Comparison of ENCODE assay signal across 14 cellular contexts in genomic region chr4:108991929-108992328, GRCh38.
A peak's percentile ranks its signal among the peaks of the same experiment; 100 is the strongest.
DNase-seq lines count a peak whose midpoint lies in the region; ATAC-seq and TF ChIP-seq lines count a peak whose summit lies in the region.
"Had no signal": no experiment of that assay in that cellular context is flagged by ENCODE, and none has a peak within 500 bp of the region (broad histone marks: within the 10 kb centered on the region; RNA-seq: fewer than 3 reads in every experiment).

No MANE protein-coding gene starts in this region.

- no peak overlapping the region for H3K27ac ChIP-seq in HEK293 (ENCODE audit: extremely low read depth, low read depth, low read length)

- peaks cover 16% of the 10 kb centered on the region for H3K27me3 Mint-ChIP-seq in activated CD4-positive, alpha-beta memory T cell treated with anti-CD3 and anti-CD28 coated beads, Interleukin-2, amount 10 ng/mL, durations not matched to agents 7 days and 5 days

- no peak for ATAC-seq in HG03039 (IDR thresholded peaks at IDR 0.05; ENCODE audit: unreplicated experiment)
- no peak for ATAC-seq in GM21737 (IDR thresholded peaks at IDR 0.05; ENCODE audit: unreplicated experiment)

- no peaks in the 10 kb centered on the region for H3K36me3 ChIP-seq in HEK293 (ENCODE audit: control insufficient read depth in 2 of 2, insufficient read depth in 1 of 2, low read length in 2 of 2)
- H3K36me3 ChIP-seq in adipocyte (ENCODE audit: control insufficient read depth, insufficient read depth, low read length, severe bottlenecking), result no peaks in the 10 kb centered on the region

- H3K9me3 ChIP-seq in HEK293 (ENCODE audit: control insufficient read depth, insufficient read depth, low read depth, low read length) (no peaks in the 10 kb centered on the region), adipocyte (ENCODE audit: control insufficient read depth, low read length) (no peaks in the 10 kb centered on the region)

- no peak overlapping the region for H3K9ac ChIP-seq in adipocyte (ENCODE audit: low read length)

- H3K27me3 ChIP-seq in adipocyte (replicated peaks; ENCODE audit: control insufficient read depth, insufficient read depth, low read length), result no peaks in the 10 kb centered on the region

- TF ChIP-seq CTCF in HEK293 (tag by site-specific recombination; IDR thresholded peaks at IDR 0.05) (no peak), fibroblast of villous mesenchyme (IDR thresholded peaks at IDR 0.05; ENCODE audit: insufficient read depth, low read depth, low read length) (no peak)

- H3K9me3 Mint-ChIP-seq in activated CD4-positive, alpha-beta memory T cell treated with anti-CD3 and anti-CD28 coated beads, Interleukin-2, amount 10 ng/mL, durations not matched to agents 7 days and 5 days, result peaks cover 3% of the 10 kb centered on the region
- H3K9me3 Mint-ChIP-seq: T-helper 1 cell treated with Interleukin-12 subunit alpha and Interleukin-12 subunit beta and Interleukin-4 antibody, amounts not matched to agents 30 μg/mL and 1 μg/mL, for 36 hours had no signal

- no peak overlapping the region for H3K4me3 Mint-ChIP-seq in activated CD4-positive, alpha-beta memory T cell treated with anti-CD3 and anti-CD28 coated beads, Interleukin-2, amount 10 ng/mL, durations not matched to agents 7 days and 5 days
- H3K4me3 Mint-ChIP-seq: T-helper 1 cell treated with Interleukin-12 subunit alpha and Interleukin-12 subunit beta and Interleukin-4 antibody, amounts not matched to agents 30 μg/mL and 1 μg/mL, for 36 hours had no signal

- DNase-seq in adipocyte (ENCODE audit: low read depth) (peak; percentile 78), fibroblast of villous mesenchyme (ENCODE audit: low read depth) (peak; percentile 78), stromal cell of bone marrow (ENCODE audit: low read depth) (peak; percentile 18)
- DNase-seq in activated CD4-positive, alpha-beta memory T cell treated with anti-CD3 and anti-CD28 coated beads, Interleukin-2, amount 10 ng/mL, durations not matched to agents 7 days and 5 days, result no peak
- DNase-seq: activated CD4-positive, alpha-beta T cell treated with anti-CD3 and anti-CD28 coated beads for 48 hours; COR-L47; NCI-H1105; nucleus accumbens; OCI-M1; small intestine had no signal

- CTCF ChIA-PET in HEK293 (lab: Yijun Ruan, JAX), result no interaction called here
- CTCF ChIA-PET in activated CD4-positive, alpha-beta memory T cell treated with anti-CD3 and anti-CD28 coated beads, Interleukin-2, amount 10 ng/mL, durations not matched to agents 7 days and 5 days (lab: Charles Lee), result interaction anchor here (0.6 kb wide), 1 partner anchor 156 kb away, joined by 3 read pairs; no protein-coding TSS in a partner anchor

- POLR2A ChIA-PET in HEK293 (lab: Yijun Ruan, JAX), result no interaction called here
- POLR2A ChIA-PET in activated CD4-positive, alpha-beta memory T cell treated with anti-CD3 and anti-CD28 coated beads, Interleukin-2, amount 10 ng/mL, durations not matched to agents 7 days and 5 days (lab: Charles Lee), result no interaction called here

- no peak overlapping the region for H3K27ac Mint-ChIP-seq in activated CD4-positive, alpha-beta memory T cell treated with anti-CD3 and anti-CD28 coated beads, Interleukin-2, amount 10 ng/mL, durations not matched to agents 7 days and 5 days
- H3K27ac Mint-ChIP-seq: T-helper 1 cell treated with Interleukin-12 subunit alpha and Interleukin-12 subunit beta and Interleukin-4 antibody, amounts not matched to agents 30 μg/mL and 1 μg/mL, for 36 hours had no signal

- H3K4me3 ChIP-seq in HEK293 (ENCODE audit: low read depth, low read length) (no peak overlapping the region), adipocyte (ENCODE audit: low read length) (no peak overlapping the region), fibroblast of villous mesenchyme (ENCODE audit: low read depth, low read length) (no peak overlapping the region)

- H3K4me1 ChIP-seq in HEK293 (ENCODE audit: control insufficient read depth, insufficient read depth, low read length) (no peaks in the 10 kb centered on the region), adipocyte (ENCODE audit: control insufficient read depth, insufficient read depth, low read length) (peaks cover 17% of the 10 kb centered on the region)

- no peaks in the 10 kb centered on the region for H3K36me3 Mint-ChIP-seq in activated CD4-positive, alpha-beta memory T cell treated with anti-CD3 and anti-CD28 coated beads, Interleukin-2, amount 10 ng/mL, durations not matched to agents 7 days and 5 days (ENCODE audit: low read depth)

- H3K4me1 Mint-ChIP-seq in activated CD4-positive, alpha-beta memory T cell treated with anti-CD3 and anti-CD28 coated beads, Interleukin-2, amount 10 ng/mL, durations not matched to agents 7 days and 5 days, result no peaks in the 10 kb centered on the region

TF ChIP-seq in HEK293, 187 proteins besides CTCF, POLR2A, EP300 and RAD21 (continues in another document):
- TF ChIP-seq ZNF398 (tag by site-specific recombination; IDR thresholded peaks at IDR 0.05) (no peak), ZNF692 (tag by site-specific recombination; IDR thresholded peaks at IDR 0.05) (no peak), PATZ1 (tag by site-specific recombination; IDR thresholded peaks at IDR 0.05) (no peak), TCF7L2 (IDR thresholded peaks at IDR 0.05; ENCODE audit: borderline replicate concordance, low read depth, low read length) (no peak), ZNF280C (tag by site-specific recombination; IDR thresholded peaks at IDR 0.05) (no peak)
